Comparison of ENCODE assay signal across 1 cellular context in the genomic region with DNA sequence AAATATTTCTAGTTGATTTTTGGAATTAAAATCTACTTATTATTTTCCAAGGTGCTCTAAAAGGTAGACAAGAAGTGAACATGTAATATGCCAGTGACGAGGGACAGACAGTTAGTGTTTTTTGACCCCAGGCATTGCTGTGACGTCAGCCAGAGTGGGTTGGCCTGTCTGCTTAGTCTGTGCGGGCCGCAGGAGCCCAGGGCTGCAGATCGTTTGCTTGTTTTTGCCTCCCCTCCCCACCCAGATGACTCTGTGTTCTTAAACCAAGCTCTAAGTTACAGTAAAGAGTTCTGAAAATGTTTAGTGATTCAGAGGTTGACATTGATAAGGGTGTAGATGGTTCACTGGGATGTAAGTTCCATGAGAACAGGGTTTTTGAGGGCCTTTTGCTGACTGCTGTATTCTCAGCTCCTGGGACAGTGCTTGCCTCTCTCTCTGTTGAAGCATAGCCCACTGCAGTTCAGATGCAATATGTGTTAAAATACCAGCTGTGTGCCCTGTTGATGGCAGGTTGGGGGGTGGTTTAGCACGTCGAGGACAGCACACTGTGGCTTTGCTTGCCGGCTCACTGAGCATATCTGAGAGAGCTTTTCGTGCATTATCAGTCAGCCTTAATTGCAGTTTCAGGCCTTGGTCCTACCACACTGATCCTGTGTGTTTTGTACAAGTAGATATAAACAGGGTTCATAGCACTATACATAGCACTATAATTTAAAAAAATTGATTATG.
TF ChIP-seq lines count a peak whose summit lies in the region.

No MANE protein-coding gene starts in this region.

TF ChIP-seq in SK-N-SH, 30 proteins besides CTCF, POLR2A, EP300 and RAD21 (continued from another document):
- TF ChIP-seq RXRA (IDR thresholded peaks at IDR 0.05; ENCODE audit: borderline replicate concordance, low read depth) (no peak), FOXM1 (IDR thresholded peaks at IDR 0.05; ENCODE audit: low read depth) (no peak), POLR2AphosphoS5 (IDR thresholded peaks at IDR 0.05; ENCODE audit: low read depth, low read length) (no peak)
- TF ChIP-seq, protein P1, sequence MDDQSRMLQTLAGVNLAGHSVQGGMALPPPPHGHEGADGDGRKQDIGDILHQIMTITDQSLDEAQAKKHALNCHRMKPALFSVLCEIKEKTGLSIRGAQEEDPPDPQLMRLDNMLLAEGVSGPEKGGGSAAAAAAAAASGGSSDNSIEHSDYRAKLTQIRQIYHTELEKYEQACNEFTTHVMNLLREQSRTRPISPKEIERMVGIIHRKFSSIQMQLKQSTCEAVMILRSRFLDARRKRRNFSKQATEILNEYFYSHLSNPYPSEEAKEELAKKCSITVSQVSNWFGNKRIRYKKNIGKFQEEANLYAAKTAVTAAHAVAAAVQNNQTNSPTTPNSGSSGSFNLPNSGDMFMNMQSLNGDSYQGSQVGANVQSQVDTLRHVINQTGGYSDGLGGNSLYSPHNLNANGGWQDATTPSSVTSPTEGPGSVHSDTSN (IDR thresholded peaks at IDR 0.05): no peak
